ENCODE assay signal across 1 cellular context in genomic region chr3:99901200-99901926, GRCh38.
A peak's percentile ranks its signal among the peaks of the same experiment; 100 is the strongest.
TF ChIP-seq lines count a peak whose summit lies in the region.

No MANE protein-coding gene starts in this region.

TF ChIP-seq in HepG2, 621 proteins besides CTCF, POLR2A, EP300 and RAD21 (continued from another document and continues in another):
- no peak for TF ChIP-seq ZNF484 (CRISPR knock-in tag; IDR thresholded peaks at IDR 0.05; ENCODE audit: borderline replicate concordance, low read depth)
- TF ChIP-seq CBX5 (CRISPR knock-in tag; IDR thresholded peaks at IDR 0.05; ENCODE audit: borderline replicate concordance): no peak
- no peak for TF ChIP-seq SP2 (CRISPR knock-in tag; IDR thresholded peaks at IDR 0.05)
- TF ChIP-seq TCF7 (IDR thresholded peaks at IDR 0.05; ENCODE audit: low read depth): peak; percentile 79
- TF ChIP-seq MYNN (CRISPR knock-in tag; IDR thresholded peaks at IDR 0.05; ENCODE audit: low read depth): no peak
- no peak for TF ChIP-seq RELA (CRISPR knock-in tag; IDR thresholded peaks at IDR 0.05)
- TF ChIP-seq PBX2 (CRISPR knock-in tag; IDR thresholded peaks at IDR 0.05): no peak
- TF ChIP-seq ZNF468 (CRISPR knock-in tag; IDR thresholded peaks at IDR 0.05): no peak
- TF ChIP-seq AHR (CRISPR knock-in tag; IDR thresholded peaks at IDR 0.05): no peak
- TF ChIP-seq RFX3 (CRISPR knock-in tag; IDR thresholded peaks at IDR 0.05): no peak
- peak; percentile 40; the same call in 1 of the 2 replicates for TF ChIP-seq IKZF5 (CRISPR knock-in tag; IDR thresholded peaks at IDR 0.05)
- TF ChIP-seq ZNF276 (CRISPR knock-in tag; IDR thresholded peaks at IDR 0.05; ENCODE audit: low read depth): no peak
- 0 out of 2 replicates have a peak, but pooled peaks have one; percentile 40 for TF ChIP-seq MEIS2 (CRISPR knock-in tag; IDR thresholded peaks at IDR 0.05)
- no peak for TF ChIP-seq EZH2 (conservative IDR thresholded peaks at IDR 0.05; ENCODE audit: low read depth, low read length)
- no peak for TF ChIP-seq ZNF350 (CRISPR knock-in tag; IDR thresholded peaks at IDR 0.05; ENCODE audit: borderline replicate concordance, low read depth)
- TF ChIP-seq TFE3 (CRISPR knock-in tag; IDR thresholded peaks at IDR 0.05): no peak; the same call in 1 of the 2 replicates
- no peak for TF ChIP-seq GZF1 (CRISPR knock-in tag; IDR thresholded peaks at IDR 0.05)
- no peak; the same call in 1 of the 2 replicates for TF ChIP-seq JUNB (CRISPR knock-in tag; IDR thresholded peaks at IDR 0.05; ENCODE audit: borderline replicate concordance)
- no peak for TF ChIP-seq ZFP82 (CRISPR knock-in tag; IDR thresholded peaks at IDR 0.05; ENCODE audit: borderline replicate concordance)
- TF ChIP-seq ZNF564 (CRISPR knock-in tag; IDR thresholded peaks at IDR 0.05): 0 out of 2 replicates have a peak, but pooled peaks have one; percentile 28
- TF ChIP-seq DNMT1 (CRISPR knock-in tag; IDR thresholded peaks at IDR 0.05): no peak
- TF ChIP-seq RFXAP (CRISPR knock-in tag; IDR thresholded peaks at IDR 0.05; ENCODE audit: borderline replicate concordance): no peak
- TF ChIP-seq ZNF343 (CRISPR knock-in tag; IDR thresholded peaks at IDR 0.05): no peak
- TF ChIP-seq HOMEZ (CRISPR knock-in tag; IDR thresholded peaks at IDR 0.05; ENCODE audit: low read depth): peak; percentile 78
- TF ChIP-seq SMYD3 (CRISPR knock-in tag; IDR thresholded peaks at IDR 0.05): no peak
- TF ChIP-seq KMT2A (CRISPR knock-in tag; IDR thresholded peaks at IDR 0.05): no peak; the same call in 1 of the 2 replicates
- peak; percentile 81; the same call in 1 of the 2 replicates for TF ChIP-seq NFKBIZ (CRISPR knock-in tag; IDR thresholded peaks at IDR 0.05)
- no peak for TF ChIP-seq ZNF512B (CRISPR knock-in tag; IDR thresholded peaks at IDR 0.05; ENCODE audit: borderline replicate concordance)
- TF ChIP-seq ARID3A (IDR thresholded peaks at IDR 0.05; ENCODE audit: low read depth, low read length): peak; percentile 96
- peak; percentile 73; the same call in 1 of the 2 replicates for TF ChIP-seq POGZ (CRISPR knock-in tag; IDR thresholded peaks at IDR 0.05)
- no peak for TF ChIP-seq DDIT3 (CRISPR knock-in tag; IDR thresholded peaks at IDR 0.05)
- TF ChIP-seq MATR3 (CRISPR knock-in tag; IDR thresholded peaks at IDR 0.05): no peak
- TF ChIP-seq THYN1 (CRISPR knock-in tag; IDR thresholded peaks at IDR 0.05; ENCODE audit: borderline replicate concordance, low read depth): no peak
- TF ChIP-seq GTF2F1 (IDR thresholded peaks at IDR 0.05; ENCODE audit: low read length): no peak
- no peak for TF ChIP-seq ZNF709 (CRISPR knock-in tag; IDR thresholded peaks at IDR 0.05)
- no peak for TF ChIP-seq KDM4B (CRISPR knock-in tag; IDR thresholded peaks at IDR 0.05)
- TF ChIP-seq CHD4 (IDR thresholded peaks at IDR 0.05; ENCODE audit: borderline replicate concordance, low read length): peak; percentile 69; the same call in 1 of the 2 replicates
- TF ChIP-seq ZFP41 (CRISPR knock-in tag; IDR thresholded peaks at IDR 0.05; ENCODE audit: borderline replicate concordance): no peak
- TF ChIP-seq MTF2 (CRISPR knock-in tag; IDR thresholded peaks at IDR 0.05; ENCODE audit: borderline replicate concordance): no peak
- TF ChIP-seq ZNF383 (CRISPR knock-in tag; IDR thresholded peaks at IDR 0.05; ENCODE audit: borderline replicate concordance): no peak
- no peak; the same call in 1 of the 2 replicates for TF ChIP-seq NAIF1 (CRISPR knock-in tag; IDR thresholded peaks at IDR 0.05; ENCODE audit: borderline replicate concordance)
- TF ChIP-seq MNT (IDR thresholded peaks at IDR 0.05): no peak
- peak; percentile 90 for TF ChIP-seq SATB2 (CRISPR knock-in tag; IDR thresholded peaks at IDR 0.05)
- no peak for TF ChIP-seq RBAK (CRISPR knock-in tag; IDR thresholded peaks at IDR 0.05)
- no peak for TF ChIP-seq ZNF569 (CRISPR knock-in tag; IDR thresholded peaks at IDR 0.05; ENCODE audit: borderline replicate concordance)
- no peak for TF ChIP-seq RFXANK (CRISPR knock-in tag; IDR thresholded peaks at IDR 0.05)
- TF ChIP-seq MED1 (CRISPR knock-in tag; IDR thresholded peaks at IDR 0.05): peak; percentile 99
- TF ChIP-seq ZBTB43 (CRISPR knock-in tag; conservative IDR thresholded peaks at IDR 0.05): peak; percentile 93
- TF ChIP-seq HIC2 (CRISPR knock-in tag; IDR thresholded peaks at IDR 0.05; ENCODE audit: low read depth): no peak
- TF ChIP-seq ZNF382 (CRISPR knock-in tag; IDR thresholded peaks at IDR 0.05; ENCODE audit: borderline replicate concordance): no peak
